In the genomic region with DNA sequence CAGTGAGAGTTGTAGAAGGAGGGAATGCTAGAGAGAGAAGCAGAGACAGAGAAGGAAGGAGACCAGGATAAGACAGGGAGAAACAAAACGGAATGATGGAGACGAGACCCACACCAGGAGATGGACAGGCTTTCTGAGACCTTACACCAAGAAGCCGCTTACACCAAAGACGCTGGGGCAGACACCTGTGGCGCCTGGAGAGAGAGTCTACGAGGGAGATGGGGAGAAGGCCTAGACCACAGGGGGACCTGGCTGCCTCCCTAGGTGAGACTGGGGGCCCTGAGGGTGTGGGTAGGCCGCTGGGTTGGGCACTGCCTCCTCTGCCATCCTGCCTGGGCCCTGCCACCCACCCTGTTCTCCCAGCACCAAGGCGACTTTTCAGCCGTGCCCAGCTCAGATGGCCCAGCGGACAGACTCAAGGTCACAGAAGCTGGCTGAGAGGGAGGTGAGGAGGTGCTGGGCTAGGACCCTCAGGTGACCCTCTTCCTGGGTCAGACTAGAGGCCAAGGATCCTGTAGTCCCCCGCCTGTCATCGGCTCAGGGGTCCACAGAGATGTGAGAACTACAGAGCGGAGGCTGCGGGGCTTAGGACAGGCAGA, we compare ENCODE assay signal across 2 cellular contexts.
TF ChIP-seq lines count a peak whose summit lies in the region.

No MANE protein-coding gene starts in this region.

TF ChIP-seq in HepG2, 621 proteins besides CTCF, POLR2A, EP300 and RAD21:
- TF ChIP-seq ZNF138 (CRISPR knock-in tag; IDR thresholded peaks at IDR 0.05; ENCODE audit: low read depth) = no peak
- TF ChIP-seq, protein P1, sequence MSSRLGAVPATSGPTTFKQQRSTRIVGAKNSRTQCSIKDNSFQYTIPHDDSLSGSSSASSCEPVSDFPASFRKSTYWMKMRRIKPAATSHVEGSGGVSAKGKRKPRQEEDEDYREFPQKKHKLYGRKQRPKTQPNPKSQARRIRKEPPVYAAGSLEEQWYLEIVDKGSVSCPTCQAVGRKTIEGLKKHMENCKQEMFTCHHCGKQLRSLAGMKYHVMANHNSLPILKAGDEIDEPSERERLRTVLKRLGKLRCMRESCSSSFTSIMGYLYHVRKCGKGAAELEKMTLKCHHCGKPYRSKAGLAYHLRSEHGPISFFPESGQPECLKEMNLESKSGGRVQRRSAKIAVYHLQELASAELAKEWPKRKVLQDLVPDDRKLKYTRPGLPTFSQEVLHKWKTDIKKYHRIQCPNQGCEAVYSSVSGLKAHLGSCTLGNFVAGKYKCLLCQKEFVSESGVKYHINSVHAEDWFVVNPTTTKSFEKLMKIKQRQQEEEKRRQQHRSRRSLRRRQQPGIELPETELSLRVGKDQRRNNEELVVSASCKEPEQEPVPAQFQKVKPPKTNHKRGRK (CRISPR knock-in tag; IDR thresholded peaks at IDR 0.05) = 0 out of 2 replicates have a peak, but pooled peaks have one; percentile 41
- TF ChIP-seq KAT2B (IDR thresholded peaks at IDR 0.05; ENCODE audit: borderline replicate concordance, low read depth, low read length) = no peak
- TF ChIP-seq, protein P2, sequence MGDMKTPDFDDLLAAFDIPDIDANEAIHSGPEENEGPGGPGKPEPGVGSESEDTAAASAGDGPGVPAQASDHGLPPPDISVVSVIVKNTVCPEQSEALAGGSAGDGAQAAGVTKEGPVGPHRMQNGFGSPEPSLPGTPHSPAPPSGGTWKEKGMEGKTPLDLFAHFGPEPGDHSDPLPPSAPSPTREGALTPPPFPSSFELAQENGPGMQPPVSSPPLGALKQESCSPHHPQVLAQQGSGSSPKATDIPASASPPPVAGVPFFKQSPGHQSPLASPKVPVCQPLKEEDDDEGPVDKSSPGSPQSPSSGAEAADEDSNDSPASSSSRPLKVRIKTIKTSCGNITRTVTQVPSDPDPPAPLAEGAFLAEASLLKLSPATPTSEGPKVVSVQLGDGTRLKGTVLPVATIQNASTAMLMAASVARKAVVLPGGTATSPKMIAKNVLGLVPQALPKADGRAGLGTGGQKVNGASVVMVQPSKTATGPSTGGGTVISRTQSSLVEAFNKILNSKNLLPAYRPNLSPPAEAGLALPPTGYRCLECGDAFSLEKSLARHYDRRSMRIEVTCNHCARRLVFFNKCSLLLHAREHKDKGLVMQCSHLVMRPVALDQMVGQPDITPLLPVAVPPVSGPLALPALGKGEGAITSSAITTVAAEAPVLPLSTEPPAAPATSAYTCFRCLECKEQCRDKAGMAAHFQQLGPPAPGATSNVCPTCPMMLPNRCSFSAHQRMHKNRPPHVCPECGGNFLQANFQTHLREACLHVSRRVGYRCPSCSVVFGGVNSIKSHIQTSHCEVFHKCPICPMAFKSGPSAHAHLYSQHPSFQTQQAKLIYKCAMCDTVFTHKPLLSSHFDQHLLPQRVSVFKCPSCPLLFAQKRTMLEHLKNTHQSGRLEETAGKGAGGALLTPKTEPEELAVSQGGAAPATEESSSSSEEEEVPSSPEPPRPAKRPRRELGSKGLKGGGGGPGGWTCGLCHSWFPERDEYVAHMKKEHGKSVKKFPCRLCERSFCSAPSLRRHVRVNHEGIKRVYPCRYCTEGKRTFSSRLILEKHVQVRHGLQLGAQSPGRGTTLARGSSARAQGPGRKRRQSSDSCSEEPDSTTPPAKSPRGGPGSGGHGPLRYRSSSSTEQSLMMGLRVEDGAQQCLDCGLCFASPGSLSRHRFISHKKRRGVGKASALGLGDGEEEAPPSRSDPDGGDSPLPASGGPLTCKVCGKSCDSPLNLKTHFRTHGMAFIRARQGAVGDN (CRISPR knock-in tag; IDR thresholded peaks at IDR 0.05) = 0 out of 2 replicates have a peak, but pooled peaks have one; percentile 16
- TF ChIP-seq HNRNPL (IDR thresholded peaks at IDR 0.05; ENCODE audit: low read depth, low read length) = 0 out of 2 replicates have a peak, but pooled peaks have one; percentile 36
- no peak for TF ChIP-seq ZSCAN20 (CRISPR knock-in tag; IDR thresholded peaks at IDR 0.05; ENCODE audit: borderline replicate concordance)
- TF ChIP-seq ZC3H13 (CRISPR knock-in tag; IDR thresholded peaks at IDR 0.05) = no peak
- no peak for TF ChIP-seq ZNF30 (CRISPR knock-in tag; IDR thresholded peaks at IDR 0.05)
- TF ChIP-seq, protein P3, sequence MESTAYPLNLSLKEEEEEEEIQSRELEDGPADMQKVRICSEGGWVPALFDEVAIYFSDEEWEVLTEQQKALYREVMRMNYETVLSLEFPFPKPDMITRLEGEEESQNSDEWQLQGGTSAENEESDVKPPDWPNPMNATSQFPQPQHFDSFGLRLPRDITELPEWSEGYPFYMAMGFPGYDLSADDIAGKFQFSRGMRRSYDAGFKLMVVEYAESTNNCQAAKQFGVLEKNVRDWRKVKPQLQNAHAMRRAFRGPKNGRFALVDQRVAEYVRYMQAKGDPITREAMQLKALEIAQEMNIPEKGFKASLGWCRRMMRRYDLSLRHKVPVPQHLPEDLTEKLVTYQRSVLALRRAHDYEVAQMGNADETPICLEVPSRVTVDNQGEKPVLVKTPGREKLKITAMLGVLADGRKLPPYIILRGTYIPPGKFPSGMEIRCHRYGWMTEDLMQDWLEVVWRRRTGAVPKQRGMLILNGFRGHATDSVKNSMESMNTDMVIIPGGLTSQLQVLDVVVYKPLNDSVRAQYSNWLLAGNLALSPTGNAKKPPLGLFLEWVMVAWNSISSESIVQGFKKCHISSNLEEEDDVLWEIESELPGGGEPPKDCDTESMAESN (CRISPR knock-in tag; conservative IDR thresholded peaks at IDR 0.05) = no peak
- TF ChIP-seq, protein P4, sequence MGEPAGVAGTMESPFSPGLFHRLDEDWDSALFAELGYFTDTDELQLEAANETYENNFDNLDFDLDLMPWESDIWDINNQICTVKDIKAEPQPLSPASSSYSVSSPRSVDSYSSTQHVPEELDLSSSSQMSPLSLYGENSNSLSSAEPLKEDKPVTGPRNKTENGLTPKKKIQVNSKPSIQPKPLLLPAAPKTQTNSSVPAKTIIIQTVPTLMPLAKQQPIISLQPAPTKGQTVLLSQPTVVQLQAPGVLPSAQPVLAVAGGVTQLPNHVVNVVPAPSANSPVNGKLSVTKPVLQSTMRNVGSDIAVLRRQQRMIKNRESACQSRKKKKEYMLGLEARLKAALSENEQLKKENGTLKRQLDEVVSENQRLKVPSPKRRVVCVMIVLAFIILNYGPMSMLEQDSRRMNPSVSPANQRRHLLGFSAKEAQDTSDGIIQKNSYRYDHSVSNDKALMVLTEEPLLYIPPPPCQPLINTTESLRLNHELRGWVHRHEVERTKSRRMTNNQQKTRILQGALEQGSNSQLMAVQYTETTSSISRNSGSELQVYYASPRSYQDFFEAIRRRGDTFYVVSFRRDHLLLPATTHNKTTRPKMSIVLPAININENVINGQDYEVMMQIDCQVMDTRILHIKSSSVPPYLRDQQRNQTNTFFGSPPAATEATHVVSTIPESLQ (CRISPR knock-in tag; conservative IDR thresholded peaks at IDR 0.05) = no peak
- no peak for TF ChIP-seq ZNF598 (CRISPR knock-in tag; IDR thresholded peaks at IDR 0.05; ENCODE audit: borderline replicate concordance)
- no peak for TF ChIP-seq RFX1 (IDR thresholded peaks at IDR 0.05)
- no peak for TF ChIP-seq ZNF180 (CRISPR knock-in tag; IDR thresholded peaks at IDR 0.05; ENCODE audit: borderline replicate concordance, low read depth)
TF ChIP-seq in HepG2: peak in this region for 3.

TF ChIP-seq in HEK293, 187 proteins besides CTCF, POLR2A, EP300 and RAD21:
- peak; percentile 86 for TF ChIP-seq SCRT2 (tag by site-specific recombination; IDR thresholded peaks at IDR 0.05)
- no peak for TF ChIP-seq ZNF132 (tag by site-specific recombination; IDR thresholded peaks at IDR 0.05; ENCODE audit: borderline replicate concordance)
- 0 out of 2 replicates have a peak, but pooled peaks have one; percentile 33 for TF ChIP-seq ZNF16 (tag by site-specific recombination; IDR thresholded peaks at IDR 0.05; ENCODE audit: low read depth)
- TF ChIP-seq, protein P5, sequence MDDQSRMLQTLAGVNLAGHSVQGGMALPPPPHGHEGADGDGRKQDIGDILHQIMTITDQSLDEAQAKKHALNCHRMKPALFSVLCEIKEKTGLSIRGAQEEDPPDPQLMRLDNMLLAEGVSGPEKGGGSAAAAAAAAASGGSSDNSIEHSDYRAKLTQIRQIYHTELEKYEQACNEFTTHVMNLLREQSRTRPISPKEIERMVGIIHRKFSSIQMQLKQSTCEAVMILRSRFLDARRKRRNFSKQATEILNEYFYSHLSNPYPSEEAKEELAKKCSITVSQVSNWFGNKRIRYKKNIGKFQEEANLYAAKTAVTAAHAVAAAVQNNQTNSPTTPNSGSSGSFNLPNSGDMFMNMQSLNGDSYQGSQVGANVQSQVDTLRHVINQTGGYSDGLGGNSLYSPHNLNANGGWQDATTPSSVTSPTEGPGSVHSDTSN (CRISPR knock-in tag; IDR thresholded peaks at IDR 0.05) = no peak
- no peak for TF ChIP-seq ZNF670 (tag by site-specific recombination; IDR thresholded peaks at IDR 0.05; ENCODE audit: low read depth)
- TF ChIP-seq, protein P6, sequence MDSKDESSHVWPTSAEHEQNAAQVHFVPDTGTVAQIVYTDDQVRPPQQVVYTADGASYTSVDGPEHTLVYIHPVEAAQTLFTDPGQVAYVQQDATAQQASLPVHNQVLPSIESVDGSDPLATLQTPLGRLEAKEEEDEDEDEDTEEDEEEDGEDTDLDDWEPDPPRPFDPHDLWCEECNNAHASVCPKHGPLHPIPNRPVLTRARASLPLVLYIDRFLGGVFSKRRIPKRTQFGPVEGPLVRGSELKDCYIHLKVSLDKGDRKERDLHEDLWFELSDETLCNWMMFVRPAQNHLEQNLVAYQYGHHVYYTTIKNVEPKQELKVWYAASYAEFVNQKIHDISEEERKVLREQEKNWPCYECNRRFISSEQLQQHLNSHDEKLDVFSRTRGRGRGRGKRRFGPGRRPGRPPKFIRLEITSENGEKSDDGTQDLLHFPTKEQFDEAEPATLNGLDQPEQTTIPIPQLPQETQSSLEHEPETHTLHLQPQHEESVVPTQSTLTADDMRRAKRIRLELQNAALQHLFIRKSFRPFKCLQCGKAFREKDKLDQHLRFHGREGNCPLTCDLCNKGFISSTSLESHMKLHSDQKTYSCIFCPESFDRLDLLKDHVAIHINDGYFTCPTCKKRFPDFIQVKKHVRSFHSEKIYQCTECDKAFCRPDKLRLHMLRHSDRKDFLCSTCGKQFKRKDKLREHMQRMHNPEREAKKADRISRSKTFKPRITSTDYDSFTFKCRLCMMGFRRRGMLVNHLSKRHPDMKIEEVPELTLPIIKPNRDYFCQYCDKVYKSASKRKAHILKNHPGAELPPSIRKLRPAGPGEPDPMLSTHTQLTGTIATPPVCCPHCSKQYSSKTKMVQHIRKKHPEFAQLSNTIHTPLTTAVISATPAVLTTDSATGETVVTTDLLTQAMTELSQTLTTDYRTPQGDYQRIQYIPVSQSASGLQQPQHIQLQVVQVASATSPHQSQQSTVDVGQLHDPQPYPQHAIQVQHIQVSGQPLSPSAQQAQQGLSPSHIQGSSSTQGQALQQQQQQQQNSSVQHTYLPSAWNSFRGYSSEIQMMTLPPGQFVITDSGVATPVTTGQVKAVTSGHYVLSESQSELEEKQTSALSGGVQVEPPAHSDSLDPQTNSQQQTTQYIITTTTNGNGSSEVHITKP (tag by site-specific recombination; IDR thresholded peaks at IDR 0.05) = no peak
- TF ChIP-seq, protein P7, sequence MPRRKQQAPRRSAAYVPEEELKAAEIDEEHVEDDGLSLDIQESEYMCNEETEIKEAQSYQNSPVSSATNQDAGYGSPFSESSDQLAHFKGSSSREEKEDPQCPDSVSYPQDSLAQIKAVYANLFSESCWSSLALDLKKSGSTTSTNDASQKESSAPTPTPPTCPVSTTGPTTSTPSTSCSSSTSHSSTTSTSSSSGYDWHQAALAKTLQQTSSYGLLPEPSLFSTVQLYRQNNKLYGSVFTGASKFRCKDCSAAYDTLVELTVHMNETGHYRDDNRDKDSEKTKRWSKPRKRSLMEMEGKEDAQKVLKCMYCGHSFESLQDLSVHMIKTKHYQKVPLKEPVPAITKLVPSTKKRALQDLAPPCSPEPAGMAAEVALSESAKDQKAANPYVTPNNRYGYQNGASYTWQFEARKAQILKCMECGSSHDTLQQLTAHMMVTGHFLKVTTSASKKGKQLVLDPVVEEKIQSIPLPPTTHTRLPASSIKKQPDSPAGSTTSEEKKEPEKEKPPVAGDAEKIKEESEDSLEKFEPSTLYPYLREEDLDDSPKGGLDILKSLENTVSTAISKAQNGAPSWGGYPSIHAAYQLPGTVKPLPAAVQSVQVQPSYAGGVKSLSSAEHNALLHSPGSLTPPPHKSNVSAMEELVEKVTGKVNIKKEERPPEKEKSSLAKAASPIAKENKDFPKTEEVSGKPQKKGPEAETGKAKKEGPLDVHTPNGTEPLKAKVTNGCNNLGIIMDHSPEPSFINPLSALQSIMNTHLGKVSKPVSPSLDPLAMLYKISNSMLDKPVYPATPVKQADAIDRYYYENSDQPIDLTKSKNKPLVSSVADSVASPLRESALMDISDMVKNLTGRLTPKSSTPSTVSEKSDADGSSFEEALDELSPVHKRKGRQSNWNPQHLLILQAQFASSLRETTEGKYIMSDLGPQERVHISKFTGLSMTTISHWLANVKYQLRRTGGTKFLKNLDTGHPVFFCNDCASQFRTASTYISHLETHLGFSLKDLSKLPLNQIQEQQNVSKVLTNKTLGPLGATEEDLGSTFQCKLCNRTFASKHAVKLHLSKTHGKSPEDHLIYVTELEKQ (tag by site-specific recombination; IDR thresholded peaks at IDR 0.05; ENCODE audit: borderline replicate concordance) = no peak
- TF ChIP-seq GLI2 (tag by site-specific recombination; IDR thresholded peaks at IDR 0.05; ENCODE audit: borderline replicate concordance, low read depth) = no peak
- TF ChIP-seq ZNF776 (tag by site-specific recombination; IDR thresholded peaks at IDR 0.05; ENCODE audit: borderline replicate concordance) = no peak
- TF ChIP-seq, protein P8, sequence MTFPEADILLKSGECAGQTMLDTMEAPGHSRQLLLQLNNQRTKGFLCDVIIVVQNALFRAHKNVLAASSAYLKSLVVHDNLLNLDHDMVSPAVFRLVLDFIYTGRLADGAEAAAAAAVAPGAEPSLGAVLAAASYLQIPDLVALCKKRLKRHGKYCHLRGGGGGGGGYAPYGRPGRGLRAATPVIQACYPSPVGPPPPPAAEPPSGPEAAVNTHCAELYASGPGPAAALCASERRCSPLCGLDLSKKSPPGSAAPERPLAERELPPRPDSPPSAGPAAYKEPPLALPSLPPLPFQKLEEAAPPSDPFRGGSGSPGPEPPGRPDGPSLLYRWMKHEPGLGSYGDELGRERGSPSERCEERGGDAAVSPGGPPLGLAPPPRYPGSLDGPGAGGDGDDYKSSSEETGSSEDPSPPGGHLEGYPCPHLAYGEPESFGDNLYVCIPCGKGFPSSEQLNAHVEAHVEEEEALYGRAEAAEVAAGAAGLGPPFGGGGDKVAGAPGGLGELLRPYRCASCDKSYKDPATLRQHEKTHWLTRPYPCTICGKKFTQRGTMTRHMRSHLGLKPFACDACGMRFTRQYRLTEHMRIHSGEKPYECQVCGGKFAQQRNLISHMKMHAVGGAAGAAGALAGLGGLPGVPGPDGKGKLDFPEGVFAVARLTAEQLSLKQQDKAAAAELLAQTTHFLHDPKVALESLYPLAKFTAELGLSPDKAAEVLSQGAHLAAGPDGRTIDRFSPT (tag by site-specific recombination; IDR thresholded peaks at IDR 0.05) = 0 out of 2 replicates have a peak, but pooled peaks have one; percentile 18
- peak; percentile 77; the same call in 1 of the 2 replicates for TF ChIP-seq SCRT1 (tag by site-specific recombination; IDR thresholded peaks at IDR 0.05; ENCODE audit: borderline replicate concordance)
